In genomic region chr12:113555226-113555625, GRCh38 we compare ENCODE assay signal across 17 cellular contexts.
"Had no signal": no experiment of that assay in that cellular context is flagged by ENCODE, and none has a peak within 500 bp of the region (broad histone marks: within the 10 kb centered on the region; RNA-seq: fewer than 3 reads in every experiment).

No MANE protein-coding gene starts in this region.

- H3K36me3 ChIP-seq: ascending aorta, esophagus muscularis mucosa, left ventricle myocardium inferior, suprapubic skin had no signal

- H3K4me2 ChIP-seq: smooth muscle cell had no signal

- H3K4me1 Mint-ChIP-seq: memory B cell, T-cell had no signal

- H3K9me3 ChIP-seq: ascending aorta, suprapubic skin had no signal

- H3K27ac Mint-ChIP-seq: memory B cell; natural killer cell treated with Interleukin-12 subunit alpha and Interleukin-12 subunit beta and Interleukin-15 and Interleukin-18, amount 100 ng/mL, for 72 hours; progenitor cell of endocrine pancreas; stimulated activated naive CD8-positive, alpha-beta T cell treated with anti-CD3 and anti-CD28 coated beads, Interleukin-15, Interleukin-2, amounts not matched to agents 100 ng/mL and 50 ng/mL, for 24 hours; T-cell; type B pancreatic cell had no signal

- H3K4me1 ChIP-seq: ascending aorta, esophagus muscularis mucosa, left ventricle myocardium inferior, suprapubic skin had no signal

- H3K4me3 Mint-ChIP-seq: memory B cell; natural killer cell treated with Interleukin-12 subunit alpha and Interleukin-12 subunit beta and Interleukin-15 and Interleukin-18, amount 100 ng/mL, for 72 hours; stimulated activated naive CD8-positive, alpha-beta T cell treated with anti-CD3 and anti-CD28 coated beads, Interleukin-15, Interleukin-2, amounts not matched to agents 100 ng/mL and 50 ng/mL, for 24 hours; T-cell; type B pancreatic cell had no signal

- H3K4me3 ChIP-seq: ascending aorta, esophagus muscularis mucosa, left ventricle myocardium inferior, smooth muscle cell, suprapubic skin had no signal

- H3K36me3 Mint-ChIP-seq: memory B cell; natural killer cell treated with Interleukin-12 subunit alpha and Interleukin-12 subunit beta and Interleukin-15 and Interleukin-18, amount 100 ng/mL, for 72 hours; T-cell; type B pancreatic cell had no signal

- H3K27me3 ChIP-seq: ascending aorta had no signal

- H3K9me3 Mint-ChIP-seq: natural killer cell treated with Interleukin-12 subunit alpha and Interleukin-12 subunit beta and Interleukin-15 and Interleukin-18, amount 100 ng/mL, for 72 hours; stimulated activated naive CD8-positive, alpha-beta T cell treated with anti-CD3 and anti-CD28 coated beads, Interleukin-15, Interleukin-2, amounts not matched to agents 100 ng/mL and 50 ng/mL, for 24 hours; type B pancreatic cell had no signal

- DNase-seq: activated CD4-positive, alpha-beta T cell treated with anti-CD3 and anti-CD28 coated beads, Interleukin-2, amount 50 U/mL, for 1 hour; activated naive CD4-positive, alpha-beta T cell treated with Interleukin-2 at 50 U/mL for 16 hours; activated T-cell treated with anti-CD3 and anti-CD28 coated beads for 4 hours; kidney; left ventricle myocardium inferior; right cardiac atrium; T-cell; T-helper 9 cell had no signal

- H3K27ac ChIP-seq: ascending aorta, esophagus muscularis mucosa, left ventricle myocardium inferior, suprapubic skin had no signal
